24 cellular contexts compared by ENCODE assay signal in genomic region chr16:5905935-5906334, GRCh38.
DNase-seq lines count a peak whose midpoint lies in the region; ATAC-seq, FAIRE-seq and TF ChIP-seq lines count a peak whose summit lies in the region.
"Had no signal": no experiment of that assay in that cellular context is flagged by ENCODE, and none has a peak within 500 bp of the region (broad histone marks: within the 10 kb centered on the region; RNA-seq: fewer than 3 reads in every experiment).

No MANE protein-coding gene starts in this region.

- no peaks in the 10 kb centered on the region for H3K9me3 Mint-ChIP-seq in astrocyte (ENCODE audit: unreplicated experiment)
- H3K9me3 Mint-ChIP-seq: H9 had no signal

- H3K4me2 ChIP-seq in astrocyte (ENCODE audit: low read length), result peak overlapping the region; percentile 77
- H3K4me2 ChIP-seq: BLaER1 had no signal

- H4K20me1 ChIP-seq in astrocyte (ENCODE audit: insufficient read depth, low read length), result no peaks in the 10 kb centered on the region
- H4K20me1 ChIP-seq: BLaER1 had no signal

- H3K9ac ChIP-seq in astrocyte (ENCODE audit: low read length), result peak overlapping the region; percentile 67
- H3K9ac ChIP-seq: BLaER1 had no signal

- no peak for ATAC-seq in GM21447 (IDR thresholded peaks at IDR 0.05; ENCODE audit: unreplicated experiment)
- no peak for ATAC-seq in left lobe of liver
- ATAC-seq: heart right ventricle; left ventricle myocardium superior; naive thymus-derived CD4-positive, alpha-beta T cell had no signal

- H3K27me3 ChIP-seq in astrocyte (ENCODE audit: insufficient read depth, low read length), result no peaks in the 10 kb centered on the region
- H3K27me3 ChIP-seq: BLaER1, transverse colon had no signal

- peak overlapping the region; percentile 86 for H3K27ac Mint-ChIP-seq in astrocyte (ENCODE audit: unreplicated experiment)
- H3K27ac Mint-ChIP-seq: activated T-cell treated with anti-CD3 and anti-CD28 coated beads, Interleukin-2, amount 50 U/mL, for 24 hours; naive thymus-derived CD4-positive, alpha-beta T cell had no signal

- DNase-seq in NB4 (ENCODE audit: low read depth) (peak; percentile 1), astrocyte (ENCODE audit: low read depth) (peak; percentile 82), inferior parietal cortex (ENCODE audit: extremely low spot score) (peak; percentile 17), retinal pigment epithelial cell (ENCODE audit: low read depth) (peak; percentile 17), RPMI8226 (no peak), left lobe of liver (ENCODE audit: low spot score) (no peak)
- DNase-seq: activated CD4-positive, alpha-beta T cell treated with anti-CD3 and anti-CD28 coated beads for 48 hours; activated T-cell treated with anti-CD3 and anti-CD28 coated beads, Interleukin-2, amount 50 U/mL, for 24 hours; effector CD4-positive, alpha-beta T cell; foreskin melanocyte; GF-D8; H9; heart right ventricle; left ventricle myocardium superior; midbrain; naive thymus-derived CD4-positive, alpha-beta T cell; NCI-H1092; NCI-H187 treated with DMSO at 0.1 percent for 48 hours; retina; small intestine; transverse colon had no signal

- no peaks in the 10 kb centered on the region for H3K36me3 Mint-ChIP-seq in astrocyte (ENCODE audit: low read depth, unreplicated experiment)
- H3K36me3 Mint-ChIP-seq: naive thymus-derived CD4-positive, alpha-beta T cell had no signal

- H3K4me1 Mint-ChIP-seq in astrocyte (ENCODE audit: low read depth, unreplicated experiment), result peaks cover 14% of the 10 kb centered on the region
- H3K4me1 Mint-ChIP-seq: naive thymus-derived CD4-positive, alpha-beta T cell had no signal

- H3K4me3 Mint-ChIP-seq in astrocyte (ENCODE audit: unreplicated experiment), result no peak overlapping the region
- H3K4me3 Mint-ChIP-seq: activated T-cell treated with anti-CD3 and anti-CD28 coated beads, Interleukin-2, amount 50 U/mL, for 24 hours; H9; naive thymus-derived CD4-positive, alpha-beta T cell had no signal

- peaks cover 8% of the 10 kb centered on the region for H3K27me3 Mint-ChIP-seq in astrocyte (ENCODE audit: low read depth, unreplicated experiment)
- H3K27me3 Mint-ChIP-seq: activated T-cell treated with anti-CD3 and anti-CD28 coated beads, Interleukin-2, amount 50 U/mL, for 24 hours; naive thymus-derived CD4-positive, alpha-beta T cell had no signal

- TF ChIP-seq CTCF in NB4 (IDR thresholded peaks at IDR 0.05; ENCODE audit: low read depth, low read length) (no peak), astrocyte (IDR thresholded peaks at IDR 0.05; ENCODE audit: insufficient read depth, low read depth, low read length) (no peak), retinal pigment epithelial cell (conservative IDR thresholded peaks at IDR 0.05; ENCODE audit: low read depth, low read length) (no peak)

- H3K9me3 ChIP-seq in astrocyte (ENCODE audit: insufficient read depth, low read depth, low read length), result no peaks in the 10 kb centered on the region
- H3K9me3 ChIP-seq: BLaER1, transverse colon had no signal

- FAIRE-seq in astrocyte (lab: Jason Lieb, UNC), result no peak
- FAIRE-seq: GM19239, small intestine had no signal

- H3K4me3 ChIP-seq in NB4 (ENCODE audit: low read depth, low read length) (no peak overlapping the region), astrocyte (ENCODE audit: insufficient read depth, low read depth, low read length) (peak overlapping the region; percentile 35), retinal pigment epithelial cell (ENCODE audit: low read length) (no peak overlapping the region)
- H3K4me3 ChIP-seq: BLaER1, heart right ventricle, transverse colon had no signal

- H3K4me1 ChIP-seq in astrocyte (ENCODE audit: insufficient read depth, low read length), result peaks cover 24% of the 10 kb centered on the region
- H3K4me1 ChIP-seq: BLaER1, heart right ventricle, transverse colon had no signal

- H3K36me3 ChIP-seq in astrocyte (ENCODE audit: insufficient read depth, low read length), result no peaks in the 10 kb centered on the region
- H3K36me3 ChIP-seq: BLaER1, heart right ventricle, transverse colon had no signal

- no peaks in the 10 kb centered on the region for H3K79me2 ChIP-seq in astrocyte (ENCODE audit: insufficient read depth, low read length)

- peak overlapping the region; percentile 81 for H3K27ac ChIP-seq in astrocyte (ENCODE audit: low read depth, low read length)
- H3K27ac ChIP-seq: BLaER1, heart right ventricle, transverse colon had no signal

- peak overlapping the region; percentile 64 for H2AFZ ChIP-seq in astrocyte (ENCODE audit: low read depth, low read length)

- TF ChIP-seq POLR2A in NB4 (IDR thresholded peaks at IDR 0.05; ENCODE audit: extremely low read depth, insufficient read length), result no peak

Comparison
In these comparisons a context has a peak if more than half of its experiments do, and no peak if none do; other contexts are left out.
1. DNase-seq: peak in NB4 (single experiment), astrocyte (single experiment), inferior parietal cortex (single experiment) and retinal pigment epithelial cell (single experiment); none in RPMI8226 (single experiment) and left lobe of liver (single experiment).